ENCODE assay signal across 9 cellular contexts in genomic region chr14:54627718-54628345, GRCh38.
DNase-seq lines count a peak whose midpoint lies in the region; ATAC-seq, FAIRE-seq and TF ChIP-seq lines count a peak whose summit lies in the region.
"Had no signal": no experiment of that assay in that cellular context is flagged by ENCODE, and none has a peak within 500 bp of the region (broad histone marks: within the 10 kb centered on the region; RNA-seq: fewer than 3 reads in every experiment).

No MANE protein-coding gene starts in this region.

- 46 to 88% (median 69%) methylated on average over 11 of the region's 11 CpGs for WGBS in small intestine, 3 donors

- H3K79me2 ChIP-seq in DND-41 (ENCODE audit: insufficient read depth, low read length): no peaks in the 10 kb centered on the region

- H2AFZ ChIP-seq in DND-41 (ENCODE audit: low read depth, low read length): no peak overlapping the region

- H3K27ac ChIP-seq in DND-41 (ENCODE audit: low read length) (no peak overlapping the region), small intestine (ENCODE audit: low read depth in 1 of 2, low read length in 1 of 2) (peak overlapping the region in 1 of 2 donors; percentile 86)
- H3K27ac ChIP-seq: neutrophil had no signal

- no peak overlapping the region for H3K9ac ChIP-seq in DND-41 (ENCODE audit: low read depth, low read length)

- no peaks in the 10 kb centered on the region for H3K27me3 ChIP-seq in DND-41 (ENCODE audit: insufficient read depth, low read length, poor library complexity)
- no peaks in the 10 kb centered on the region for H3K27me3 ChIP-seq in small intestine (ENCODE audit: control insufficient read depth in 2 of 2, insufficient read depth in 2 of 2, low read length in 2 of 2)

- no peak for TF ChIP-seq CTCF in DND-41 (IDR thresholded peaks at IDR 0.05; ENCODE audit: borderline replicate concordance, extremely low read depth, low read length, poor library complexity, severe bottlenecking)
- no peak for TF ChIP-seq CTCF in astrocyte of the spinal cord (IDR thresholded peaks at IDR 0.05; ENCODE audit: low read depth, low read length)

- H3K36me3 ChIP-seq in DND-41 (ENCODE audit: insufficient read depth, low read length): no peaks in the 10 kb centered on the region
- H3K36me3 ChIP-seq in small intestine (ENCODE audit: control insufficient read depth in 2 of 2, insufficient read depth in 2 of 2, low read length in 2 of 2): no peaks in the 10 kb centered on the region
- H3K36me3 ChIP-seq: neutrophil had no signal

- H3K4me3 ChIP-seq in DND-41 (ENCODE audit: low read depth in 1 of 2, low read length in 2 of 2) (no peak overlapping the region), astrocyte of the spinal cord (ENCODE audit: low read depth, low read length) (no peak overlapping the region), small intestine (ENCODE audit: low read depth in 1 of 2, low read length in 2 of 2) (no peak overlapping the region)

- peak overlapping the region; percentile 50 for H3K4me2 ChIP-seq in DND-41 (ENCODE audit: insufficient read depth, low read length)

- no peak for FAIRE-seq in small intestine (lab: Jason Lieb, UNC)

- ATAC-seq in DND-41 (ENCODE audit: insufficient read depth, low read depth) (no peak), GM21576 (IDR thresholded peaks at IDR 0.05; ENCODE audit: unreplicated experiment) (peak; percentile 75)

- no peaks in the 10 kb centered on the region for H4K20me1 ChIP-seq in DND-41 (ENCODE audit: insufficient read depth, low read length)

- H3K9me3 ChIP-seq in DND-41 (ENCODE audit: insufficient read depth, low read length, severe bottlenecking) (no peaks in the 10 kb centered on the region), small intestine (ENCODE audit: control insufficient read depth, low read depth) (no peaks in the 10 kb centered on the region)
- H3K9me3 ChIP-seq: neutrophil had no signal

- in situ Hi-C loops in astrocyte of the spinal cord (cut with HindIII; ENCODE audit: low sequenced_read_pairs): no loop called here

- H3K4me1 ChIP-seq in DND-41 (ENCODE audit: insufficient read depth, low read length): peaks cover 13% of the 10 kb centered on the region
- peaks cover 0 to 6% of the 10 kb centered on the region in 2 donors for H3K4me1 ChIP-seq in small intestine (ENCODE audit: control insufficient read depth in 2 of 2, insufficient read depth in 1 of 2, low read depth in 1 of 2, low read length in 1 of 2)

- DNase-seq in DND-41 (no peak), LHCN-M2 (ENCODE audit: low read depth) (peak; percentile 55), astrocyte of the spinal cord (ENCODE audit: low read depth, low spot score) (peak; percentile 78), iris pigment epithelial cell (ENCODE audit: low read depth) (peak; percentile 68), SHP77 (lab: John Stamatoyannopoulos, UW) (no peak), small intestine (no peak)
- peak in 2 of 3 experiments; percentile 11 to 29 for DNase-seq in stimulated activated CD4-positive, alpha-beta T cell treated with anti-CD3 and anti-CD28 coated beads, TNF-alpha, amount 100 ng/mL, for 4 hours (ENCODE audit: low read depth in 3 of 3)

Comparison
In these comparisons a context has a peak if more than half of its experiments do, and no peak if none do; other contexts are left out.
1. DNase-seq: peak in LHCN-M2 (single experiment), astrocyte of the spinal cord (single experiment), iris pigment epithelial cell (single experiment) and stimulated activated CD4-positive, alpha-beta T cell treated with anti-CD3 and anti-CD28 coated beads, TNF-alpha, amount 100 ng/mL, for 4 hours (2 of 3); none in DND-41 (single experiment), SHP77 (0 of 2) and small intestine (single experiment).